Comparison of ENCODE assay signal across 20 cellular contexts in the genomic region with DNA sequence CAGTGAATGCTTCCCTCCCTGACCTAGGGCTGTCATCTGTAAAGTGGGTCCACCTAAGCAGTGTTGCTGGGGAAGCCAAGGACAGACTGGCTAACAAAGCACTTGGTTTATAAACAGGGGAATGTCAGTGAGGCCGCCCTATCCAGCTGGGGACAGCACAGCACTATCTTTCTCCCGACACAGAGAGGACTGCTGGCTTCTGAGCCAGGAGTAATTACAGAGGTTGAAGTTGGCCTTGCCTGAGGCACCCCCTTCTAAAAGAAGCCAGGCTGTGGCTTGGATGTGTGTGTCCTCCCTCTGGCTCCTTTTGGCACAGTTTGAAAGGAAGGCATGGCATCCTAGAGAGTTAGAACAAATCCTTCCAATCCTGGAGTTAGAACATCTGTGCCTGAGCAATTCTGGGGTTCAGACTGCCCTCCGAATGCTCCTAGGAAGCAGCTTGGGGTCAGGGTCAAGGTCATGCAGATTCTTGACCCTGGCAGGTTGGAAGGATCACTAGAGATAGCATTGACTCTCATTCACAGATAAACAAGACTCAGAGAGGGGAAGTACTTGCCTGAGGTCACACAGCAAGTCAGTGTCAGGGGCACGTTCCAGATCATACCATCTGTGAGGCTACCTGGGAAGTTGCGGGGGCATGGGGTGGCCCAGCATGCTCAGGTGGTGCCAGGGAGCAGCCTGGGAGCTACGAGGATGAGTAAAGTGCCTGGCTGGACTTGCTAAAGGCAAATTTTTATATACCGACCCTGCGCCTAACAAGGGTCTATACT. TPM values are rescaled to one million over a fixed set of nuclear protein-coding genes. Genes with fewer than 3 reads are reported as not detected.
DNase-seq lines count a peak whose midpoint lies in the region; ATAC-seq and TF ChIP-seq lines count a peak whose summit lies in the region.
"Had no signal": no experiment of that assay in that cellular context is flagged by ENCODE, and none has a peak within 500 bp of the region (broad histone marks: within the 10 kb centered on the region; RNA-seq: fewer than 3 reads in every experiment).

No MANE protein-coding gene starts in this region.

- no peak for TF ChIP-seq POLR2A in stomach (IDR thresholded peaks at IDR 0.05)

- peak overlapping the region; percentile 70 to 81 (median 76) for H3K27ac Mint-ChIP-seq in CD4-positive, CD25-positive, alpha-beta regulatory T cell
- H3K27ac Mint-ChIP-seq in activated T-helper 1 cell treated with anti-CD3 and anti-CD28 coated beads, Interleukin-12 subunit alpha, Interleukin-12 subunit beta, Interleukin-2, Interleukin-4 antibody, amounts not matched to agents 30 ng/mL and 10 ng/mL and 1 ng/mL, durations not matched to agents 14 hours and 24 hours and 36 hours: no peak overlapping the region
- H3K27ac Mint-ChIP-seq in naive B cell: peak overlapping the region in 1 of 6 donors; percentile 31

- no peaks in the 10 kb centered on the region for H3K9me3 ChIP-seq in CD4-positive, CD25-positive, alpha-beta regulatory T cell (ENCODE audit: control insufficient read depth in 2 of 2, low read length in 2 of 2)
- H3K9me3 ChIP-seq in stomach (no peaks in the 10 kb centered on the region), right atrium auricular region (no peaks in the 10 kb centered on the region)
- H3K9me3 ChIP-seq: breast epithelium, tibial nerve had no signal

- no peak for DNase-seq in CD4-positive, CD25-positive, alpha-beta regulatory T cell
- DNase-seq in EH (ENCODE audit: low read depth) (peak; percentile 38), naive B cell (no peak), DMS153 treated with DMSO at 0.1 percent for 48 hours (lab: John Stamatoyannopoulos, UW; ENCODE audit: unreplicated experiment) (no peak), stomach (no peak), right atrium auricular region (ENCODE audit: low spot score) (no peak)
- no peak for DNase-seq in activated T-helper 1 cell treated with anti-CD3 and anti-CD28 coated beads, Interleukin-12 subunit alpha, Interleukin-12 subunit beta, Interleukin-2, Interleukin-4 antibody, amounts not matched to agents 30 ng/mL and 10 ng/mL and 1 ng/mL, durations not matched to agents 14 hours and 24 hours and 36 hours (ENCODE audit: low spot score)
- DNase-seq: activated gamma-delta T cell treated with Interleukin-2 at 50 U/mL for 16 hours, DND-41, kidney glomerular epithelial cell, MV-4-11, NCI-H2081 treated with DMSO at 0.1 percent for 48 hours, NCI-H526 treated with DMSO at 0.1 percent for 48 hours, PC-3 had no signal

- TF ChIP-seq CTCF in stomach (IDR thresholded peaks at IDR 0.05) (no peak), right atrium auricular region (IDR thresholded peaks at IDR 0.05) (no peak)

- H3K9me3 Mint-ChIP-seq in CD4-positive, CD25-positive, alpha-beta regulatory T cell: peaks cover 0 to 2% (median 0%) of the 10 kb centered on the region in 7 donors
- H3K9me3 Mint-ChIP-seq in activated T-helper 1 cell treated with anti-CD3 and anti-CD28 coated beads, Interleukin-12 subunit alpha, Interleukin-12 subunit beta, Interleukin-2, Interleukin-4 antibody, amounts not matched to agents 30 ng/mL and 10 ng/mL and 1 ng/mL, durations not matched to agents 14 hours and 24 hours and 36 hours: no peaks in the 10 kb centered on the region
- H3K9me3 Mint-ChIP-seq in naive B cell: no peaks in the 10 kb centered on the region

- WGBS in stomach, 5 donors: 81 to 92% (median 82%) methylated on average over 7 to 8 of the region's 8 CpGs

- no peak for TF ChIP-seq EP300 in stomach (IDR thresholded peaks at IDR 0.05)

- H3K36me3 ChIP-seq in CD4-positive, CD25-positive, alpha-beta regulatory T cell (ENCODE audit: control insufficient read depth, insufficient read depth, low read length): no peaks in the 10 kb centered on the region
- no peaks in the 10 kb centered on the region for H3K36me3 ChIP-seq in stomach
- no peaks in the 10 kb centered on the region for H3K36me3 ChIP-seq in right atrium auricular region
- H3K36me3 ChIP-seq: breast epithelium, tibial nerve had no signal

- intact Hi-C loops in activated T-helper 1 cell treated with anti-CD3 and anti-CD28 coated beads, Interleukin-12 subunit alpha, Interleukin-12 subunit beta, Interleukin-2, Interleukin-4 antibody, amounts not matched to agents 30 ng/mL and 10 ng/mL and 1 ng/mL, durations not matched to agents 14 hours and 24 hours and 36 hours (cut with micrococcal nuclease): no loop called here
- intact Hi-C loops in stomach (cut with DNase I; ENCODE audit: low total_unique reads): no loop called here

- no peaks in the 10 kb centered on the region for H3K27me3 ChIP-seq in CD4-positive, CD25-positive, alpha-beta regulatory T cell (ENCODE audit: control insufficient read depth, insufficient read depth, low read length)
- H3K27me3 ChIP-seq in stomach: no peaks in the 10 kb centered on the region
- H3K27me3 ChIP-seq in right atrium auricular region: no peaks in the 10 kb centered on the region
- H3K27me3 ChIP-seq: breast epithelium, tibial nerve had no signal

- no peak overlapping the region for H3K4me3 ChIP-seq in CD4-positive, CD25-positive, alpha-beta regulatory T cell (ENCODE audit: low read depth, low read length)
- H3K4me3 ChIP-seq in stomach (no peak overlapping the region), right atrium auricular region (no peak overlapping the region)
- H3K4me3 ChIP-seq: SK-N-MC had no signal

- H3K36me3 Mint-ChIP-seq in CD4-positive, CD25-positive, alpha-beta regulatory T cell: peaks cover 4% of the 10 kb centered on the region
- peaks cover 5% of the 10 kb centered on the region for H3K36me3 Mint-ChIP-seq in activated T-helper 1 cell treated with anti-CD3 and anti-CD28 coated beads, Interleukin-12 subunit alpha, Interleukin-12 subunit beta, Interleukin-2, Interleukin-4 antibody, amounts not matched to agents 30 ng/mL and 10 ng/mL and 1 ng/mL, durations not matched to agents 14 hours and 24 hours and 36 hours (ENCODE audit: low read depth)
- no peaks in the 10 kb centered on the region for H3K36me3 Mint-ChIP-seq in naive B cell

- ATAC-seq in CD4-positive, CD25-positive, alpha-beta regulatory T cell (ENCODE audit: low read depth in 2 of 2): no peak
- ATAC-seq in naive B cell (ENCODE audit: low read depth in 2 of 2) (no peak), GM19395 (IDR thresholded peaks at IDR 0.05; ENCODE audit: unreplicated experiment) (no peak)
- ATAC-seq: PC-3 had no signal

- H3K27ac ChIP-seq in CD4-positive, CD25-positive, alpha-beta regulatory T cell (ENCODE audit: insufficient read depth, low read length, poor library complexity, severe bottlenecking): no peak overlapping the region
- peak overlapping the region in 1 of 5 donors; percentile 4 for H3K27ac ChIP-seq in stomach
- H3K27ac ChIP-seq in right atrium auricular region: no peak overlapping the region
- H3K27ac ChIP-seq: parathyroid adenoma, SK-N-MC, skin epidermis had no signal

- H3K4me3 Mint-ChIP-seq in CD4-positive, CD25-positive, alpha-beta regulatory T cell: peak overlapping the region; percentile 84 to 91 (median 86)
- peak overlapping the region; percentile 74 for H3K4me3 Mint-ChIP-seq in activated T-helper 1 cell treated with anti-CD3 and anti-CD28 coated beads, Interleukin-12 subunit alpha, Interleukin-12 subunit beta, Interleukin-2, Interleukin-4 antibody, amounts not matched to agents 30 ng/mL and 10 ng/mL and 1 ng/mL, durations not matched to agents 14 hours and 24 hours and 36 hours
- peak overlapping the region in 7 of 8 donors; percentile 60 to 86 (median 77) for H3K4me3 Mint-ChIP-seq in naive B cell

- H3K4me1 Mint-ChIP-seq in CD4-positive, CD25-positive, alpha-beta regulatory T cell: peaks cover 4 to 36% (median 19%) of the 10 kb centered on the region in 4 donors
- peaks cover 6% of the 10 kb centered on the region for H3K4me1 Mint-ChIP-seq in activated T-helper 1 cell treated with anti-CD3 and anti-CD28 coated beads, Interleukin-12 subunit alpha, Interleukin-12 subunit beta, Interleukin-2, Interleukin-4 antibody, amounts not matched to agents 30 ng/mL and 10 ng/mL and 1 ng/mL, durations not matched to agents 14 hours and 24 hours and 36 hours (ENCODE audit: low read depth)
- peaks cover 14 to 19% (median 14%) of the 10 kb centered on the region in 3 donors for H3K4me1 Mint-ChIP-seq in naive B cell

- H3K4me1 ChIP-seq in CD4-positive, CD25-positive, alpha-beta regulatory T cell (ENCODE audit: control insufficient read depth, insufficient read depth, low read length, poor library complexity, severe bottlenecking): peaks cover 31% of the 10 kb centered on the region
- H3K4me1 ChIP-seq in stomach (peaks cover 10 to 33% (median 27%) of the 10 kb centered on the region in 4 donors), right atrium auricular region (peaks cover 0 to 26% of the 10 kb centered on the region in 2 donors)

- no peaks in the 10 kb centered on the region for H3K27me3 Mint-ChIP-seq in CD4-positive, CD25-positive, alpha-beta regulatory T cell
- H3K27me3 Mint-ChIP-seq in activated T-helper 1 cell treated with anti-CD3 and anti-CD28 coated beads, Interleukin-12 subunit alpha, Interleukin-12 subunit beta, Interleukin-2, Interleukin-4 antibody, amounts not matched to agents 30 ng/mL and 10 ng/mL and 1 ng/mL, durations not matched to agents 14 hours and 24 hours and 36 hours (ENCODE audit: insufficient read depth): peaks cover 15% of the 10 kb centered on the region
- no peaks in the 10 kb centered on the region for H3K27me3 Mint-ChIP-seq in naive B cell

RNA-seq across cellular contexts. Expression of a gene that starts 1.3 kb away (rescaled TPM):
- total RNA-seq in CD4-positive, CD25-positive, alpha-beta regulatory T cell: 98.7 TPM
- 100 to 1,000 TPM; 170 to 326 (median 258) TPM for polyA plus RNA-seq in CD4-positive, CD25-positive, alpha-beta regulatory T cell
- total RNA-seq in activated T-helper 1 cell treated with anti-CD3 and anti-CD28 coated beads, Interleukin-12 subunit alpha, Interleukin-12 subunit beta, Interleukin-2, Interleukin-4 antibody, amounts not matched to agents 30 ng/mL and 10 ng/mL and 1 ng/mL, durations not matched to agents 14 hours and 24 hours and 36 hours: 4.6 and 5.3 TPM in 2 replicates
- polyA plus RNA-seq in naive B cell (ENCODE audit: low read depth in 6 of 6) (10 to 100 TPM; 19.1 to 25.9 (median 20.5) TPM), stomach (10 to 100 TPM; 13.3 to 17.6 (median 15.7) TPM)
- total RNA-seq in stomach (10 to 100 TPM in 4 of 5 donors, not detected in 1; 10.6 to 73.7 (median 39.8) TPM), right atrium auricular region (10 to 100 TPM in 1 of 2 donors, 1 to 10 TPM in 1; 8.9 to 10.1 TPM)
